In the genomic region with DNA sequence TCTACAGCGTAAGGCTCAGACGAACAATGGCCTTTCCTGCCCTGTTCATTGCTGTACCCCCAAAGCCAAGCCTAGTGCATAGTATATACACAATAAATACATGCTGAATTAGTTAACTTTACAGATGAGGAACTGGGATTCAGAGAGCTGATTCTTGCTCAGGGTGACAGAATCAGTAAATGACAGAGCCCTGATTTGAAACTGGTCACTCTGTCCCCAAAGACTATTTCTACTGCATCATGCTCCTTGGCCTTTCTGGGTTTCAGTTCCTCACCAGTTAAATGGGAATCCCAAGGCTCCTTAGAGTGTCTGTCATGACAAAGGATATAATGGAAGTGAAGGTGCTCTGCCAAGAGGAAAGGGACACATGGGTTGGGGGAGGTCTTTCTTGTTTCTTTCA, we compare ENCODE assay signal across 32 cellular contexts. TPM values are rescaled to one million over a fixed set of nuclear protein-coding genes. Genes with fewer than 3 reads are reported as not detected.
"Had no signal": no experiment of that assay in that cellular context is flagged by ENCODE, and none has a peak within 500 bp of the region (broad histone marks: within the 10 kb centered on the region; RNA-seq: fewer than 3 reads in every experiment).

No MANE protein-coding gene starts in this region.

- ATAC-seq: activated T-cell treated with anti-CD3 and anti-CD28 coated beads, Interleukin-2, amount 50 U/mL, for 4 hours; activated T-helper 17 cell treated with anti-CD3 and anti-CD28 coated beads, Interleukin-2, amount 50 U/mL, for 72 hours; body of pancreas; esophagus mucosa; heart right ventricle; T-helper 17 cell had no signal

- FAIRE-seq: colon, endometrium, endothelial cell of umbilical vein, frontal cortex had no signal

- H3K9me3 ChIP-seq: adrenal gland, body of pancreas, heart right ventricle had no signal

- H3K27me3 ChIP-seq: adrenal gland, body of pancreas had no signal

- H3K9me3 Mint-ChIP-seq: activated CD4-positive, alpha-beta memory T cell treated with anti-CD3 and anti-CD28 coated beads, Interleukin-2, amount 10 ng/mL, durations not matched to agents 7 days and 5 days; activated CD4-positive, alpha-beta T cell treated with anti-CD3 and anti-CD28 coated beads, Interleukin-2, amount 10 ng/mL, durations not matched to agents 7 days and 5 days; activated T-cell treated with anti-CD3 and anti-CD28 coated beads, Interleukin-2, amount 50 U/mL, for 4 hours; activated T-helper 17 cell treated with anti-CD3 and anti-CD28 coated beads, Interleukin-2, amount 50 U/mL, for 72 hours; T-helper 2 cell treated with Interferon-gamma antibody and Interleukin-4, amounts not matched to agents 5 μg/mL and 100 μg/mL, for 36 hours had no signal

- H3K4me3 ChIP-seq: adrenal gland, body of pancreas, heart right ventricle had no signal

- H3K36me3 ChIP-seq: adrenal gland, heart right ventricle had no signal

- H3K4me1 Mint-ChIP-seq: activated T-helper 17 cell treated with anti-CD3 and anti-CD28 coated beads, Interleukin-2, amount 50 U/mL, for 72 hours had no signal

- H3K4me1 ChIP-seq: body of pancreas had no signal

- DNase-seq: activated CD4-positive, alpha-beta memory T cell treated with anti-CD3 and anti-CD28 coated beads, Interleukin-2, amount 10 ng/mL, durations not matched to agents 7 days and 5 days; activated CD4-positive, alpha-beta T cell treated with anti-CD3 and anti-CD28 coated beads for 1 hour; activated CD4-positive, alpha-beta T cell treated with anti-CD3 and anti-CD28 coated beads for 4 hours; activated CD4-positive, alpha-beta T cell treated with anti-CD3 and anti-CD28 coated beads, Interleukin-2, amount 10 ng/mL, durations not matched to agents 7 days and 5 days; activated CD4-positive, alpha-beta T cell treated with anti-CD3 and anti-CD28 coated beads, Interleukin-2, amount 50 U/mL, for 4 hours; activated CD4-positive, CD25-positive, alpha-beta regulatory T cell; activated CD8-positive, alpha-beta memory T cell treated with anti-CD3 and anti-CD28 coated beads for 24 hours; activated effector memory CD4-positive, alpha-beta T cell treated with Interleukin-2 at 50 U/mL for 16 hours; activated gamma-delta T cell treated with Interleukin-2 at 50 U/mL for 16 hours; activated naive CD4-positive, alpha-beta T cell treated with anti-CD3 and anti-CD28 coated beads, Interleukin-2, amount 50 U/mL, for 16 hours; activated naive CD4-positive, alpha-beta T cell treated with Interleukin-2 at 50 U/mL for 16 hours; activated T-cell treated with anti-CD3 and anti-CD28 coated beads, Interleukin-2, amount 50 U/mL, for 4 hours; adrenal gland; amygdala; aorta; body of pancreas; caudate nucleus; cortex of kidney; effector CD8-positive, alpha-beta T cell; foreskin fibroblast; heart right ventricle; T-helper 1 cell; T-helper 17 cell; T1000 had no signal

- H3K36me3 Mint-ChIP-seq: activated naive CD8-positive, alpha-beta T cell had no signal

- H3K4me3 Mint-ChIP-seq: activated CD4-positive, alpha-beta memory T cell treated with anti-CD3 and anti-CD28 coated beads, Interleukin-2, amount 10 ng/mL, durations not matched to agents 7 days and 5 days; activated CD4-positive, alpha-beta T cell treated with anti-CD3 and anti-CD28 coated beads, Interleukin-2, amount 10 ng/mL, durations not matched to agents 7 days and 5 days; activated naive CD8-positive, alpha-beta T cell; activated T-cell treated with anti-CD3 and anti-CD28 coated beads, Interleukin-2, amount 50 U/mL, for 4 hours; activated T-helper 17 cell treated with anti-CD3 and anti-CD28 coated beads, Interleukin-2, amount 50 U/mL, for 72 hours; T-helper 17 cell; T-helper 2 cell treated with Interferon-gamma antibody and Interleukin-4, amounts not matched to agents 5 μg/mL and 100 μg/mL, for 36 hours had no signal

- H3K27ac Mint-ChIP-seq: activated CD4-positive, alpha-beta memory T cell treated with anti-CD3 and anti-CD28 coated beads, Interleukin-2, amount 10 ng/mL, durations not matched to agents 7 days and 5 days; activated CD4-positive, alpha-beta T cell treated with anti-CD3 and anti-CD28 coated beads, Interleukin-2, amount 10 ng/mL, durations not matched to agents 7 days and 5 days; activated naive CD8-positive, alpha-beta T cell; activated T-helper 17 cell treated with anti-CD3 and anti-CD28 coated beads, Interleukin-2, amount 50 U/mL, for 72 hours; T-helper 17 cell; T-helper 2 cell treated with Interferon-gamma antibody and Interleukin-4, amounts not matched to agents 5 μg/mL and 100 μg/mL, for 36 hours had no signal

RNA-seq across cellular contexts. Expression of gene TSKU, which starts 50.5 kb away (rescaled TPM):
- total RNA-seq: T-helper 17 cell had no signal
